ENCODE assay signal across 15 cellular contexts in the genomic region with DNA sequence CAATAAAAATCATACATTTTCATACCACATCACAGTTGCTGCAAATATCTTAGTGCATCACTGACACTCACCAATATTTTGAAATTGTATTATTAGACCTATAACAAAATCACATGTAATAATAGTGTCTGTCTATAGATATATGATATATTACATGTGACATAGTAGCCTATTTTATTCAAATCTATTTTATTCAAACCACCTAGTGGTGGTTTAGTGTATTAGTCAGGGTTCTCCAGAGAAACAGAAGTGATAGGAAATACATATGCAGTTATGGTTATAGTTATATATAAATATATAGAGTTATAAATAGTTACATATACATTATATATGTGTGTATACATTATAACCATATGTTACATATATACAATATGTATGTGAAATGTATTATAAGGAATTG.
DNase-seq lines count a peak whose midpoint lies in the region; ATAC-seq and TF ChIP-seq lines count a peak whose summit lies in the region.
"Had no signal": no experiment of that assay in that cellular context is flagged by ENCODE, and none has a peak within 500 bp of the region (broad histone marks: within the 10 kb centered on the region; RNA-seq: fewer than 3 reads in every experiment).

No MANE protein-coding gene starts in this region.

- H3K4me3 Mint-ChIP-seq in T-helper 17 cell: no peak overlapping the region
- H3K4me3 Mint-ChIP-seq: natural killer cell had no signal

- H3K9me3 ChIP-seq in T-helper 17 cell (ENCODE audit: control insufficient read depth, low read length, poor library complexity, severe bottlenecking): no peaks in the 10 kb centered on the region
- H3K9me3 ChIP-seq: right atrium auricular region had no signal

- peak; percentile 4 for TF ChIP-seq CTCF in AG09309 (IDR thresholded peaks at IDR 0.05; ENCODE audit: control insufficient read depth, insufficient read depth, low read depth, low read length, missing control alignments)
- TF ChIP-seq CTCF in fibroblast of villous mesenchyme (IDR thresholded peaks at IDR 0.05; ENCODE audit: insufficient read depth, low read depth, low read length): peak; percentile 36

- DNase-seq in AG09309 (ENCODE audit: low read depth) (no peak), T-helper 17 cell (no peak), fibroblast of villous mesenchyme (ENCODE audit: low read depth) (no peak), superior temporal gyrus (ENCODE audit: extremely low spot score) (no peak)
- no peak for DNase-seq in activated effector memory CD4-positive, alpha-beta T cell treated with Interleukin-2 at 50 U/mL for 16 hours
- DNase-seq: activated CD8-positive, alpha-beta memory T cell treated with anti-CD3 and anti-CD28 coated beads, Interleukin-2, amount 50 U/mL, for 4 hours; activated naive CD4-positive, alpha-beta T cell treated with anti-CD3 and anti-CD28 coated beads, Interleukin-2, amount 50 U/mL, for 16 hours; C1 segment of cervical spinal cord; natural killer cell; NCI-H1436 treated with DMSO at 0.1 percent for 48 hours had no signal

- H3K4me3 ChIP-seq in AG09309 (ENCODE audit: control insufficient read depth, low read depth, low read length) (no peak overlapping the region), fibroblast of villous mesenchyme (ENCODE audit: low read depth, low read length) (no peak overlapping the region)
- H3K4me3 ChIP-seq: esophagus muscularis mucosa, right atrium auricular region had no signal

- peaks cover 5% of the 10 kb centered on the region for H3K27me3 Mint-ChIP-seq in T-helper 17 cell

- H3K4me1 Mint-ChIP-seq in T-helper 17 cell: peaks cover 5% of the 10 kb centered on the region
- H3K4me1 Mint-ChIP-seq: natural killer cell had no signal

- no peak overlapping the region for H3K27ac Mint-ChIP-seq in T-helper 17 cell
- H3K27ac Mint-ChIP-seq: natural killer cell had no signal

- H3K36me3 Mint-ChIP-seq in T-helper 17 cell (ENCODE audit: low read depth): no peaks in the 10 kb centered on the region
- H3K36me3 Mint-ChIP-seq: natural killer cell had no signal

- ATAC-seq in GM19351 (IDR thresholded peaks at IDR 0.05; ENCODE audit: unreplicated experiment): peak; percentile 48
- ATAC-seq in T-helper 17 cell: peak; percentile 52
- no peak for ATAC-seq in HG02870 (IDR thresholded peaks at IDR 0.05; ENCODE audit: unreplicated experiment)
- no peak for ATAC-seq in HG03457 (IDR thresholded peaks at IDR 0.05; ENCODE audit: unreplicated experiment)
- ATAC-seq: natural killer cell had no signal

Comparison
In these comparisons a context has a peak if more than half of its experiments do, and no peak if none do; other contexts are left out.
1. ATAC-seq: peak in GM19351 (single experiment) and T-helper 17 cell (single experiment); none in HG02870 (single experiment) and HG03457 (single experiment).